In genomic region chr5:91126448-91126847, GRCh38 we compare ENCODE assay signal across 14 cellular contexts.
A peak's percentile ranks its signal among the peaks of the same experiment; 100 is the strongest.
DNase-seq lines count a peak whose midpoint lies in the region; ATAC-seq and TF ChIP-seq lines count a peak whose summit lies in the region.
"Had no signal": no experiment of that assay in that cellular context is flagged by ENCODE, and none has a peak within 500 bp of the region (broad histone marks: within the 10 kb centered on the region; RNA-seq: fewer than 3 reads in every experiment).

No MANE protein-coding gene starts in this region.

- H3K9me3 ChIP-seq in MG63 (no peaks in the 10 kb centered on the region), mucosa of rectum (ENCODE audit: control insufficient read depth in 2 of 2, low read length in 2 of 2) (no peaks in the 10 kb centered on the region), transverse colon (no peaks in the 10 kb centered on the region)

- H3K4me3 ChIP-seq in MG63 (no peak overlapping the region), dorsolateral prefrontal cortex (no peak overlapping the region), mucosa of rectum (ENCODE audit: low read length in 2 of 2) (no peak overlapping the region), transverse colon (no peak overlapping the region)

- H3K36me3 ChIP-seq in MG63 (no peaks in the 10 kb centered on the region), mucosa of rectum (ENCODE audit: control insufficient read depth in 2 of 2, insufficient read depth in 2 of 2, low read length in 2 of 2) (no peaks in the 10 kb centered on the region), transverse colon (no peaks in the 10 kb centered on the region)

- H3K27ac ChIP-seq in dorsolateral prefrontal cortex (peak overlapping the region in 44 of 59 donors; percentile 1 to 79 (median 44)), mucosa of rectum (ENCODE audit: low read depth in 2 of 2, low read length in 2 of 2) (peak overlapping the region; percentile 35 to 45), transverse colon (peak overlapping the region; percentile 66 to 80 (median 72))

- in situ Hi-C loops in transverse colon (cut with MboI; ENCODE audit: low pct_ligation_motif_present in 1 of 4, low pct_unique_long_range_greater_than_20kb in 1 of 4, low sequenced_read_pairs in 3 of 4) = no loop called here

- intact Hi-C loops in dorsolateral prefrontal cortex (cut with DNase I) (no loop called here), transverse colon (cut with DNase I; ENCODE audit: low total_unique reads) (no loop called here)

- WGBS in transverse colon (ENCODE audit: low coverage in 1 of 2), 2 donors = 0 to 32% methylated on average over 1 of the region's 1 CpG

- TF ChIP-seq EP300 in transverse colon (IDR thresholded peaks at IDR 0.05; ENCODE audit: low read depth) = no peak

- TF ChIP-seq CTCF in dorsolateral prefrontal cortex (IDR thresholded peaks at IDR 0.05 in 54 of 56, conservative IDR thresholded peaks at IDR 0.05 in 2 of 56; ENCODE audit: low read depth in 1 of 56, partially characterized antibody in 56 of 56) (no peak), transverse colon (IDR thresholded peaks at IDR 0.05) (no peak)

- ATAC-seq in GM19351 (IDR thresholded peaks at IDR 0.05; ENCODE audit: unreplicated experiment) = no peak
- ATAC-seq: activated naive CD8-positive, alpha-beta T cell treated with anti-CD3 and anti-CD28 coated beads, Interleukin-2, amount 50 U/mL, for 24 hours; stimulated activated effector memory CD8-positive, alpha-beta T cell treated with anti-CD3 and anti-CD28 coated beads, Interleukin-12 subunit alpha, Interleukin-12 subunit beta, amount 100 ng/mL, for 72 hours had no signal

- H3K4me1 ChIP-seq in mucosa of rectum (ENCODE audit: control insufficient read depth in 2 of 2, insufficient read depth in 2 of 2, low read length in 2 of 2) (peaks cover 13 to 17% of the 10 kb centered on the region in 2 donors), transverse colon (peaks cover 14 to 57% (median 31%) of the 10 kb centered on the region in 4 donors)

- no peaks in the 10 kb centered on the region for H3K27me3 ChIP-seq in MG63
- H3K27me3 ChIP-seq in dorsolateral prefrontal cortex = no peaks in the 10 kb centered on the region
- no peaks in the 10 kb centered on the region for H3K27me3 ChIP-seq in mucosa of rectum (ENCODE audit: control insufficient read depth in 2 of 2, insufficient read depth in 2 of 2, low read length in 2 of 2)
- H3K27me3 ChIP-seq in transverse colon = no peaks in the 10 kb centered on the region

- DNase-seq in MG63 (peak; percentile 68), dorsolateral prefrontal cortex (no peak), transverse colon (no peak), occipital lobe (lab: John Stamatoyannopoulos, UW) (no peak), NCI-H510A treated with DMSO at 0.1 percent for 48 hours (lab: John Stamatoyannopoulos, UW) (no peak), activated gamma-delta T cell treated with Interleukin-2 at 50 U/mL for 16 hours (no peak)
- DNase-seq: activated CD4-positive, alpha-beta T cell treated with anti-CD3 and anti-CD28 coated beads for 1 hour; activated naive CD8-positive, alpha-beta T cell treated with anti-CD3 and anti-CD28 coated beads, Interleukin-2, amount 50 U/mL, for 24 hours; hypothalamus; NCI-H1092; nucleus accumbens had no signal

- H3K9ac ChIP-seq in mucosa of rectum (ENCODE audit: low read depth in 1 of 2, low read length in 2 of 2) = no peak overlapping the region

- TF ChIP-seq POLR2A in transverse colon (IDR thresholded peaks at IDR 0.05) = no peak
